ENCODE assay signal across 23 cellular contexts in the genomic region with DNA sequence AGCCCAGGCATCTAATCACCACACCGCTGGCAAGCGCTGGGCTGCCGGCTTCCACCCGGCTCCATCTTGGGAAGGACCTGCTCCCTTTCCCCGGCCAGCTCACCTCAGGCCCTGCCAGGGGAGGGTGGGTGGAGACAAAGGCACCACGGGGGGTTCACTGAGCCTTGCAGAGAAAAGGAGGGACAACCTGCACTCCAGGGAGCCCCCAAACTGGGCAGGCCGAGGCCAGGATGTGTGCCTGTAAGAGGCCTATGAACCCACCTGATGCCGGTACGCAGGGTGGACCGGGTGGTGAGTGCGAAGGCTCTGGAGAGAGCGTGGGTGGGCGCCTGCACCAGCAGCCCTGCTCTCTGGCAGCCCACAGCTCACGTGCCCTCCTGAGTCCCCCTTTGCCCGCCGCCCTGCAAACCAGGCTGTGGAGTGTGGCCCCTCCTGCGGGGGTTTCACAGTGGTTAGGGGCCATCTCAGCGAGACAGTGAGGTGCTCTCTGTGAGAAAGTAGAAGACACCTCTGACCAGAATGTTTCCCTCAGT. TPM values are rescaled to one million over a fixed set of nuclear protein-coding genes. Genes with fewer than 3 reads are reported as not detected.
DNase-seq lines count a peak whose midpoint lies in the region; ATAC-seq and TF ChIP-seq lines count a peak whose summit lies in the region.
"Had no signal": no experiment of that assay in that cellular context is flagged by ENCODE, and none has a peak within 500 bp of the region (broad histone marks: within the 10 kb centered on the region; RNA-seq: fewer than 3 reads in every experiment).

No MANE protein-coding gene starts in this region.

- H3K36me3 ChIP-seq in HEK293 (ENCODE audit: control insufficient read depth in 2 of 2, insufficient read depth in 1 of 2, low read length in 2 of 2) (no peaks in the 10 kb centered on the region), mesendoderm (ENCODE audit: control insufficient read depth, insufficient read depth, low read length) (no peaks in the 10 kb centered on the region)
- H3K36me3 ChIP-seq: BLaER1 had no signal

- no peaks in the 10 kb centered on the region for H3K79me1 ChIP-seq in mesendoderm (ENCODE audit: low read length)

- no peak overlapping the region for H2BK120ac ChIP-seq in mesendoderm (ENCODE audit: low read depth, low read length)

- no peak overlapping the region for H3K4me2 ChIP-seq in mesendoderm (ENCODE audit: low read length)
- H3K4me2 ChIP-seq: BLaER1 had no signal

- H4K5ac ChIP-seq in mesendoderm (ENCODE audit: low read length) = no peak overlapping the region

- no peak overlapping the region for H3K4ac ChIP-seq in mesendoderm (ENCODE audit: low read depth, low read length)

- POLR2A ChIA-PET in HEK293 (lab: Yijun Ruan, JAX) = no interaction called here

- H3K56ac ChIP-seq in mesendoderm (ENCODE audit: low read length) = no peak overlapping the region

- H4K8ac ChIP-seq in mesendoderm (ENCODE audit: low read depth, low read length) = no peak overlapping the region

- DNase-seq in NCI-H1417 (lab: John Stamatoyannopoulos, UW) (peak in 2 of 3 experiments; percentile 70 to 71), NCI-H1417 treated with DMSO at 0.1 percent for 48 hours (lab: John Stamatoyannopoulos, UW) (no peak), caudate nucleus (lab: John Stamatoyannopoulos, UW) (no peak), mesendoderm (no peak), GM03348 (ENCODE audit: low spot score) (no peak)
- DNase-seq: ACHN; Caco-2; CD4-positive, alpha-beta T cell; DMS 273 treated with DMSO at 0.1 percent for 48 hours; DMS79 treated with DMSO at 0.1 percent for 48 hours; GOT3; KG1; NCI-H1092 treated with DMSO at 0.1 percent for 48 hours; NCI-H1694 treated with DMSO at 0.1 percent for 48 hours; NCI-H446; SHP77 treated with DMSO at 0.1 percent for 48 hours had no signal

- no peak overlapping the region for H2BK5ac ChIP-seq in mesendoderm (ENCODE audit: low read length)

- H3K4me1 ChIP-seq in HEK293 (ENCODE audit: control insufficient read depth, insufficient read depth, low read length) (no peaks in the 10 kb centered on the region), mesendoderm (ENCODE audit: control insufficient read depth, low read depth, low read length) (peaks cover 17% of the 10 kb centered on the region)
- H3K4me1 ChIP-seq: Caco-2 had no signal

- ATAC-seq in HG02763 (IDR thresholded peaks at IDR 0.05; ENCODE audit: unreplicated experiment) (no peak), HG03432 (IDR thresholded peaks at IDR 0.05; ENCODE audit: unreplicated experiment) (no peak)

- H3K4me3 ChIP-seq in HEK293 (ENCODE audit: low read depth, low read length) (no peak overlapping the region), mesendoderm (ENCODE audit: low read length) (no peak overlapping the region)
- H3K4me3 ChIP-seq: BLaER1, SK-N-MC had no signal

- H3K18ac ChIP-seq in mesendoderm (ENCODE audit: low read length) = no peak overlapping the region

- H3K27me3 ChIP-seq in mesendoderm (ENCODE audit: insufficient read depth, low read length, poor library complexity) = no peaks in the 10 kb centered on the region

- no peak for TF ChIP-seq CTCF in HEK293 (tag by site-specific recombination; IDR thresholded peaks at IDR 0.05)

- peak overlapping the region; percentile 68 for H2AK5ac ChIP-seq in mesendoderm (ENCODE audit: low read length)

- H3K9me3 ChIP-seq in HEK293 (ENCODE audit: control insufficient read depth, insufficient read depth, low read depth, low read length) = no peaks in the 10 kb centered on the region
- H3K9me3 ChIP-seq: BLaER1, Caco-2 had no signal

- no CpG with 5 or more reads among the region's 18 CpGs for WGBS in mesendoderm (ENCODE audit: extremely low coverage, insufficient coverage, low lambda C conversion rate)

- CTCF ChIA-PET in HEK293 (lab: Yijun Ruan, JAX) = interaction anchor here (0.6 to 17.5 kb wide), 3 partner anchors 14 to 59 kb away, joined by 3 to 439 read pairs (median 3); no protein-coding TSS in a partner anchor

- H2BK15ac ChIP-seq in mesendoderm (replicated peaks; ENCODE audit: low read depth) = no peak overlapping the region

- H3K79me2 ChIP-seq in mesendoderm (ENCODE audit: control insufficient read depth, insufficient read depth, low read length) = no peaks in the 10 kb centered on the region

- no peak overlapping the region for H3K23ac ChIP-seq in mesendoderm (ENCODE audit: low read length)

- H3K9ac ChIP-seq in mesendoderm (ENCODE audit: low read length) = no peak overlapping the region
- H3K9ac ChIP-seq: BLaER1 had no signal

- H3K27ac ChIP-seq in HEK293 (ENCODE audit: extremely low read depth, low read depth, low read length) (no peak overlapping the region), caudate nucleus (ENCODE audit: low read depth, low read length) (peak overlapping the region; percentile 98), mesendoderm (ENCODE audit: low read depth, low read length) (no peak overlapping the region)
- H3K27ac ChIP-seq: 22Rv1, BLaER1, HL-60, SK-N-MC had no signal

TF ChIP-seq in HEK293, 187 proteins besides CTCF, POLR2A, EP300 and RAD21:
- TF ChIP-seq ZNF133 (tag by site-specific recombination; IDR thresholded peaks at IDR 0.05) (no peak), ZNF837 (tag by site-specific recombination; IDR thresholded peaks at IDR 0.05) (no peak), YY2 (tag by site-specific recombination; IDR thresholded peaks at IDR 0.05) (no peak), ZSCAN16 (tag by site-specific recombination; IDR thresholded peaks at IDR 0.05) (no peak), ZFHX2 (tag by site-specific recombination; conservative IDR thresholded peaks at IDR 0.05) (0 out of 2 replicates have a peak, but pooled peaks have one; percentile 15), ZNF157 (tag by site-specific recombination; IDR thresholded peaks at IDR 0.05) (no peak)
- TF ChIP-seq, protein P1, sequence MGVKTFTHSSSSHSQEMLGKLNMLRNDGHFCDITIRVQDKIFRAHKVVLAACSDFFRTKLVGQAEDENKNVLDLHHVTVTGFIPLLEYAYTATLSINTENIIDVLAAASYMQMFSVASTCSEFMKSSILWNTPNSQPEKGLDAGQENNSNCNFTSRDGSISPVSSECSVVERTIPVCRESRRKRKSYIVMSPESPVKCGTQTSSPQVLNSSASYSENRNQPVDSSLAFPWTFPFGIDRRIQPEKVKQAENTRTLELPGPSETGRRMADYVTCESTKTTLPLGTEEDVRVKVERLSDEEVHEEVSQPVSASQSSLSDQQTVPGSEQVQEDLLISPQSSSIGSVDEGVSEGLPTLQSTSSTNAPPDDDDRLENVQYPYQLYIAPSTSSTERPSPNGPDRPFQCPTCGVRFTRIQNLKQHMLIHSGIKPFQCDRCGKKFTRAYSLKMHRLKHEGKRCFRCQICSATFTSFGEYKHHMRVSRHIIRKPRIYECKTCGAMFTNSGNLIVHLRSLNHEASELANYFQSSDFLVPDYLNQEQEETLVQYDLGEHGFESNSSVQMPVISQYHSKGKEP (tag by site-specific recombination; IDR thresholded peaks at IDR 0.05) = no peak
- TF ChIP-seq, protein P2, sequence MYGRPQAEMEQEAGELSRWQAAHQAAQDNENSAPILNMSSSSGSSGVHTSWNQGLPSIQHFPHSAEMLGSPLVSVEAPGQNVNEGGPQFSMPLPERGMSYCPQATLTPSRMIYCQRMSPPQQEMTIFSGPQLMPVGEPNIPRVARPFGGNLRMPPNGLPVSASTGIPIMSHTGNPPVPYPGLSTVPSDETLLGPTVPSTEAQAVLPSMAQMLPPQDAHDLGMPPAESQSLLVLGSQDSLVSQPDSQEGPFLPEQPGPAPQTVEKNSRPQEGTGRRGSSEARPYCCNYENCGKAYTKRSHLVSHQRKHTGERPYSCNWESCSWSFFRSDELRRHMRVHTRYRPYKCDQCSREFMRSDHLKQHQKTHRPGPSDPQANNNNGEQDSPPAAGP (tag by site-specific recombination; IDR thresholded peaks at IDR 0.05) = no peak

RNA-seq across cellular contexts. Expression of a gene that starts 22.2 kb away (rescaled TPM):
- polyA plus RNA-seq in mesendoderm (2013, experiment 1 of 2) = 0.88 TPM
- polyA plus RNA-seq in mesendoderm (2013, experiment 2 of 2) = 0.97 TPM

RNA-seq across cellular contexts. Expression of a gene that starts 52.9 kb away (rescaled TPM):
- 3.5 TPM for polyA plus RNA-seq in mesendoderm (2013, experiment 1 of 2)
- polyA plus RNA-seq in mesendoderm (2013, experiment 2 of 2) = 4.0 TPM

RNA-seq across cellular contexts. Expression of a gene that starts 53.1 kb away (rescaled TPM):
- 373 TPM for polyA plus RNA-seq in mesendoderm (2013, experiment 1 of 2)
- polyA plus RNA-seq in mesendoderm (2013, experiment 2 of 2) = 377 TPM

Comparison
In these comparisons a context has a peak if more than half of its experiments do, and no peak if none do; other contexts are left out.
1. DNase-seq: peak in NCI-H1417 (2 of 3); none in NCI-H1417 treated with DMSO at 0.1 percent for 48 hours (single experiment), caudate nucleus (0 of 61), mesendoderm (single experiment) and GM03348 (single experiment).